In genomic region chr5:41205475-41205874, GRCh38 we compare ENCODE assay signal across 4 cellular contexts. TPM values are rescaled to one million over a fixed set of nuclear protein-coding genes. Genes with fewer than 3 reads are reported as not detected.
"Had no signal": no experiment of that assay in that cellular context is flagged by ENCODE, and none has a peak within 500 bp of the region (broad histone marks: within the 10 kb centered on the region; RNA-seq: fewer than 3 reads in every experiment).

No MANE protein-coding gene starts in this region.

RNA-seq across cellular contexts. Expression of gene C6, which starts 7.9 kb away (rescaled TPM):
- total RNA-seq: HT-29, HT1080 had no signal
- polyA plus RNA-seq: IgD-negative memory B cell, K562 had no signal
